Comparison of ENCODE assay signal across 8 cellular contexts in genomic region chr5:6169660-6170059, GRCh38.
"Had no signal": no experiment of that assay in that cellular context is flagged by ENCODE, and none has a peak within 500 bp of the region (broad histone marks: within the 10 kb centered on the region; RNA-seq: fewer than 3 reads in every experiment).

No MANE protein-coding gene starts in this region.

- DNase-seq: GDM1, GF-D8 had no signal

- H3K4me3 ChIP-seq: GM12878 had no signal

- FAIRE-seq: G401.6, GM12878, GM12891, GM12892, GM18507, GM19239 had no signal

- ATAC-seq: GM12878 had no signal
